In the genomic region with DNA sequence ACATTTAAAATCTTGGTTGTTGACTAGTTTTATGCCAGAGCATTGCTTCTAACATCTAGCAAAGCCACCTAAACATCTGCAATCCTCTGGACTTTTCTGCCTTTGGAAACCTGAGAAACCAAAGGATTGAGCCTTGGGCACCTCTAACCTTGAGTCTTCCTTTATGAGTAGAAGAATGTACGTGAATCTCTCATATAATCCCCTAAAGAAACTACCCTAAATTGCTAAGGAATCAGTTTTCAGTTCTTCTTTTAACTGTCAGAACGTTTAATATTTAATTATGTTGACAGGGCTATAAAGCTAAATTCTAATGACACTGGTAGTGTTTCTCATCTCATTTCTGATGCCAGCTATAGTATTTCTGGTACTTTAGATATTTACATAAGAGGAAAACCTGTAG, we compare ENCODE assay signal across 21 cellular contexts.
DNase-seq lines count a peak whose midpoint lies in the region; ATAC-seq and TF ChIP-seq lines count a peak whose summit lies in the region.
"Had no signal": no experiment of that assay in that cellular context is flagged by ENCODE, and none has a peak within 500 bp of the region (broad histone marks: within the 10 kb centered on the region; RNA-seq: fewer than 3 reads in every experiment).

No MANE protein-coding gene starts in this region.

- no peak overlapping the region for H3K4me3 Mint-ChIP-seq in activated CD4-positive, alpha-beta memory T cell treated with anti-CD3 and anti-CD28 coated beads, Interleukin-2, amount 10 ng/mL, durations not matched to agents 7 days and 5 days
- H3K4me3 Mint-ChIP-seq: activated T-helper 17 cell treated with anti-CD3 and anti-CD28 coated beads, Interleukin-2, amount 50 U/mL, for 72 hours; central memory CD8-positive, alpha-beta T cell; naive thymus-derived CD4-positive, alpha-beta T cell had no signal

- H3K36me3 ChIP-seq in OCI-LY7 (ENCODE audit: insufficient read depth, low read length): no peaks in the 10 kb centered on the region
- H3K36me3 ChIP-seq in colonic mucosa: no peaks in the 10 kb centered on the region
- H3K36me3 ChIP-seq: BLaER1, prostate gland, vagina had no signal

- TF ChIP-seq CTCF in OCI-LY7 (conservative IDR thresholded peaks at IDR 0.05; ENCODE audit: low read length): no peak
- no peak for TF ChIP-seq CTCF in colonic mucosa (IDR thresholded peaks at IDR 0.05)

- CTCF ChIA-PET in OCI-LY7 (lab: Charles Lee; ENCODE audit: unreplicated experiment): no interaction called here
- CTCF ChIA-PET in activated CD4-positive, alpha-beta memory T cell treated with anti-CD3 and anti-CD28 coated beads, Interleukin-2, amount 10 ng/mL, durations not matched to agents 7 days and 5 days (lab: Charles Lee): no interaction called here

- H3K4me2 ChIP-seq in OCI-LY7 (ENCODE audit: low read length): no peak overlapping the region
- H3K4me2 ChIP-seq: BLaER1 had no signal

- peaks cover 8% of the 10 kb centered on the region for H3K4me1 ChIP-seq in OCI-LY7 (ENCODE audit: insufficient read depth, low read length, poor library complexity, severe bottlenecking)
- no peaks in the 10 kb centered on the region for H3K4me1 ChIP-seq in colonic mucosa
- H3K4me1 ChIP-seq: BLaER1, prostate gland, vagina had no signal

- no peaks in the 10 kb centered on the region for H3K79me2 ChIP-seq in OCI-LY7 (ENCODE audit: insufficient read depth, low read depth, low read length)

- H3K27ac ChIP-seq in OCI-LY7 (ENCODE audit: low read depth, low read length, poor library complexity, severe bottlenecking): no peak overlapping the region
- no peak overlapping the region for H3K27ac ChIP-seq in colonic mucosa
- H3K27ac ChIP-seq: BLaER1, prostate gland, SK-N-MC, vagina had no signal

- no peaks in the 10 kb centered on the region for H3K9me3 Mint-ChIP-seq in activated CD4-positive, alpha-beta memory T cell treated with anti-CD3 and anti-CD28 coated beads, Interleukin-2, amount 10 ng/mL, durations not matched to agents 7 days and 5 days

- H3K9me3 ChIP-seq in OCI-LY7 (ENCODE audit: low read length) (no peaks in the 10 kb centered on the region), colonic mucosa (no peaks in the 10 kb centered on the region)
- H3K9me3 ChIP-seq: BLaER1, prostate gland, vagina had no signal

- no peak overlapping the region for H3K4me3 ChIP-seq in OCI-LY7 (ENCODE audit: low read depth, low read length, poor library complexity, severe bottlenecking)
- no peak overlapping the region for H3K4me3 ChIP-seq in colonic mucosa
- H3K4me3 ChIP-seq: BLaER1, prostate gland, SK-N-MC, vagina had no signal

- H3K36me3 Mint-ChIP-seq in activated CD4-positive, alpha-beta memory T cell treated with anti-CD3 and anti-CD28 coated beads, Interleukin-2, amount 10 ng/mL, durations not matched to agents 7 days and 5 days (ENCODE audit: low read depth): no peaks in the 10 kb centered on the region

- no peaks in the 10 kb centered on the region for H3K27me3 Mint-ChIP-seq in activated CD4-positive, alpha-beta memory T cell treated with anti-CD3 and anti-CD28 coated beads, Interleukin-2, amount 10 ng/mL, durations not matched to agents 7 days and 5 days
- H3K27me3 Mint-ChIP-seq: activated T-helper 17 cell treated with anti-CD3 and anti-CD28 coated beads, Interleukin-2, amount 50 U/mL, for 72 hours; central memory CD8-positive, alpha-beta T cell; naive thymus-derived CD4-positive, alpha-beta T cell had no signal

- intact Hi-C loops in OCI-LY7 (cut with micrococcal nuclease; ENCODE audit: unreplicated experiment) (no loop called here), colonic mucosa (cut with DNase I) (no loop called here), posterior cingulate gyrus (cut with DNase I) (no loop called here)

- H2AFZ ChIP-seq in OCI-LY7 (ENCODE audit: low read length): peak overlapping the region; percentile 68

- no peaks in the 10 kb centered on the region for H3K4me1 Mint-ChIP-seq in activated CD4-positive, alpha-beta memory T cell treated with anti-CD3 and anti-CD28 coated beads, Interleukin-2, amount 10 ng/mL, durations not matched to agents 7 days and 5 days
- H3K4me1 Mint-ChIP-seq: activated T-helper 17 cell treated with anti-CD3 and anti-CD28 coated beads, Interleukin-2, amount 50 U/mL, for 72 hours; central memory CD8-positive, alpha-beta T cell; naive thymus-derived CD4-positive, alpha-beta T cell had no signal

- ATAC-seq in GM18909 (IDR thresholded peaks at IDR 0.05; ENCODE audit: poor library complexity, unreplicated experiment): peak; percentile 88
- ATAC-seq in GM21576 (IDR thresholded peaks at IDR 0.05; ENCODE audit: unreplicated experiment): peak; percentile 44
- ATAC-seq in HG03103 (IDR thresholded peaks at IDR 0.05; ENCODE audit: low read depth, unreplicated experiment): peak; percentile 46
- ATAC-seq: activated T-helper 17 cell treated with anti-CD3 and anti-CD28 coated beads, Interleukin-2, amount 50 U/mL, for 72 hours; HCT116; left ventricle myocardium superior; naive thymus-derived CD4-positive, alpha-beta T cell had no signal

- POLR2A ChIA-PET in OCI-LY7 (lab: Charles Lee): no interaction called here
- POLR2A ChIA-PET in activated CD4-positive, alpha-beta memory T cell treated with anti-CD3 and anti-CD28 coated beads, Interleukin-2, amount 10 ng/mL, durations not matched to agents 7 days and 5 days (lab: Charles Lee): no interaction called here

- H3K27me3 ChIP-seq in colonic mucosa: no peaks in the 10 kb centered on the region
- H3K27me3 ChIP-seq: BLaER1, vagina had no signal

- BruUV-seq in OCI-LY7 (replicated peaks; lab: Mats Ljungman, UMichigan): no TSS peak

- no peak overlapping the region for H3K27ac Mint-ChIP-seq in activated CD4-positive, alpha-beta memory T cell treated with anti-CD3 and anti-CD28 coated beads, Interleukin-2, amount 10 ng/mL, durations not matched to agents 7 days and 5 days
- H3K27ac Mint-ChIP-seq: activated T-helper 17 cell treated with anti-CD3 and anti-CD28 coated beads, Interleukin-2, amount 50 U/mL, for 72 hours; naive thymus-derived CD4-positive, alpha-beta T cell had no signal

- DNase-seq in OCI-LY7 (ENCODE audit: low spot score): no peak
- no peak for DNase-seq in NCI-H2107 treated with DMSO at 0.1 percent for 48 hours (lab: John Stamatoyannopoulos, UW; ENCODE audit: unreplicated experiment)
- no peak for DNase-seq in activated CD4-positive, alpha-beta memory T cell treated with anti-CD3 and anti-CD28 coated beads, Interleukin-2, amount 10 ng/mL, durations not matched to agents 7 days and 5 days
- no peak for DNase-seq in colonic mucosa
- no peak for DNase-seq in posterior cingulate gyrus
- DNase-seq: activated CD4-positive, alpha-beta T cell treated with anti-CD3 and anti-CD28 coated beads, Interleukin-2, amount 50 U/mL, for 48 hours; KG1; left ventricle myocardium superior; naive thymus-derived CD4-positive, alpha-beta T cell; NCI-H1105; NCI-H2227 treated with DMSO at 0.1 percent for 48 hours had no signal

- no peaks in the 10 kb centered on the region for H3K9me2 ChIP-seq in OCI-LY7 (ENCODE audit: insufficient read depth, low read length)

- no peak overlapping the region for H3K9ac ChIP-seq in colonic mucosa (ENCODE audit: low read depth in 2 of 2, low read length in 2 of 2)
- H3K9ac ChIP-seq: BLaER1 had no signal

- no peaks in the 10 kb centered on the region for H4K20me1 ChIP-seq in OCI-LY7 (ENCODE audit: insufficient read depth, low read length)
- H4K20me1 ChIP-seq: BLaER1 had no signal
